Comparison of ENCODE assay signal across 13 cellular contexts in the genomic region with DNA sequence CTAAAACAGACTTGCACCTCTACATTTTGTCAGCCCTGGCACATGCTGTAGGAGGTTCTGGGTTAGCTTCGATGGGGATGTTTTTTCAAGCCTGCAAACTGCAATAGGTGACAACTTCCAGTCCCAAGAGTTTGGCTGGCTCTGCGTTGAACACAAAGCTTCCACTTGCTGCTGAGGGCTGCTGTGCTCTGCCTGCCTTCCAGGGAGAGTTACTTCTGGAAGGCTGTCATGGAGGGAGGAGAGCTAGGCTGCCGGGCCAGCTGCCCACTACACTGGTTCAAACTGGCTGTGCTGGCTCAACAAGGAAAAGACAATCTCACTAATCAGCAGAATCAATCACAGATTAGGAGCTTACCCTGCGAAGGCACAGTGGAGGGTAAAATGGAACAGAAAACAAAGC. TPM values are rescaled to one million over a fixed set of nuclear protein-coding genes. Genes with fewer than 3 reads are reported as not detected.
DNase-seq lines count a peak whose midpoint lies in the region; ATAC-seq and TF ChIP-seq lines count a peak whose summit lies in the region.
"Had no signal": no experiment of that assay in that cellular context is flagged by ENCODE, and none has a peak within 500 bp of the region (broad histone marks: within the 10 kb centered on the region; RNA-seq: fewer than 3 reads in every experiment).

No MANE protein-coding gene starts in this region.

- H3K14ac ChIP-seq in mesenchymal stem cell (ENCODE audit: low read length in 2 of 2) = no peak overlapping the region

- no peaks in the 10 kb centered on the region for H3K9me3 ChIP-seq in left lung
- no peaks in the 10 kb centered on the region for H3K9me3 ChIP-seq in subcutaneous abdominal adipose tissue (ENCODE audit: control insufficient read depth in 5 of 5, low read length in 5 of 5)
- H3K9me3 ChIP-seq in mesenchymal stem cell (ENCODE audit: control insufficient read depth, low read length) = no peaks in the 10 kb centered on the region

- H3K4me3 ChIP-seq in LNCaP clone FGC (ENCODE audit: low read depth, low read length) (no peak overlapping the region), left lung (no peak overlapping the region), subcutaneous abdominal adipose tissue (ENCODE audit: low read depth in 1 of 5, low read length in 5 of 5) (no peak overlapping the region), mesenchymal stem cell (ENCODE audit: insufficient read depth in 1 of 2, low read depth in 1 of 2, low read length in 2 of 2) (no peak overlapping the region)

- H3K9ac ChIP-seq in subcutaneous abdominal adipose tissue (ENCODE audit: low read length in 5 of 5) = peak overlapping the region in 1 of 5 donors; percentile 4
- H3K9ac ChIP-seq in mesenchymal stem cell (ENCODE audit: low read length) = no peak overlapping the region

- H3K4me1 ChIP-seq in left lung = peaks cover 17 to 42% of the 10 kb centered on the region in 2 donors
- peaks cover 3 to 48% (median 33%) of the 10 kb centered on the region in 5 donors for H3K4me1 ChIP-seq in subcutaneous abdominal adipose tissue (ENCODE audit: control insufficient read depth in 5 of 5, insufficient read depth in 5 of 5, low read length in 5 of 5)
- H3K4me1 ChIP-seq in mesenchymal stem cell (ENCODE audit: control insufficient read depth, insufficient read depth, low read depth, low read length) = peaks cover 11% of the 10 kb centered on the region

- intact Hi-C loops in left lung (cut with DNase I) = no loop called here

- no peak overlapping the region for H4K91ac ChIP-seq in mesenchymal stem cell (ENCODE audit: low read length)

- H3K27ac ChIP-seq in epithelial cell of prostate (peak overlapping the region; percentile 49), left lung (no peak overlapping the region), subcutaneous abdominal adipose tissue (ENCODE audit: low read depth, low read length) (peak overlapping the region; percentile 4), mesenchymal stem cell (ENCODE audit: low read length, poor library complexity, severe bottlenecking) (no peak overlapping the region)

- no peaks in the 10 kb centered on the region for H3K27me3 ChIP-seq in left lung
- H3K27me3 ChIP-seq in subcutaneous abdominal adipose tissue (ENCODE audit: control insufficient read depth in 5 of 5, insufficient read depth in 4 of 5, low read length in 5 of 5) = no peaks in the 10 kb centered on the region
- no peaks in the 10 kb centered on the region for H3K27me3 ChIP-seq in mesenchymal stem cell (ENCODE audit: control insufficient read depth in 1 of 2, insufficient read depth in 1 of 2, low read length in 2 of 2)

- no peak overlapping the region for H2AK5ac ChIP-seq in mesenchymal stem cell (ENCODE audit: low read length, severe bottlenecking)

- H3K4me2 ChIP-seq in mesenchymal stem cell (ENCODE audit: low read length, poor library complexity, severe bottlenecking) = no peak overlapping the region

- WGBS in mesenchymal stem cell = 86% methylated on average over 4 of the region's 4 CpGs

- H3K23ac ChIP-seq in mesenchymal stem cell (ENCODE audit: low read length in 2 of 2) = no peak overlapping the region

- no peak overlapping the region for H4K8ac ChIP-seq in mesenchymal stem cell (ENCODE audit: low read length)

- no peak overlapping the region for H2BK120ac ChIP-seq in mesenchymal stem cell (ENCODE audit: low read depth, low read length)

- ATAC-seq in left lung (peak; percentile 60), GM21529 (IDR thresholded peaks at IDR 0.05; ENCODE audit: unreplicated experiment) (no peak)
- ATAC-seq: effector memory CD8-positive, alpha-beta T cell had no signal

- TF ChIP-seq CTCF in LNCaP clone FGC (IDR thresholded peaks at IDR 0.05; ENCODE audit: control insufficient read depth, extremely low read depth, insufficient read depth) (no peak), left lung (IDR thresholded peaks at IDR 0.05) (no peak)

- H2BK5ac ChIP-seq in mesenchymal stem cell (ENCODE audit: low read depth, low read length, poor library complexity, severe bottlenecking) = no peak overlapping the region

- H3K4ac ChIP-seq in mesenchymal stem cell (ENCODE audit: low read depth in 1 of 2, low read length in 2 of 2) = no peak overlapping the region

- no peak overlapping the region for H2AFZ ChIP-seq in mesenchymal stem cell (ENCODE audit: low read depth, low read length)

- H3K79me1 ChIP-seq in mesenchymal stem cell (replicated peaks; ENCODE audit: low read length, poor library complexity, severe bottlenecking) = no peaks in the 10 kb centered on the region

- no peak overlapping the region for H2BK12ac ChIP-seq in mesenchymal stem cell (ENCODE audit: low read length in 2 of 2)

- peak overlapping the region in 1 of 2 experiments; percentile 50 for H3K18ac ChIP-seq in mesenchymal stem cell (ENCODE audit: low read depth in 1 of 2, low read length in 2 of 2)

- DNase-seq in LNCaP clone FGC (ENCODE audit: low read depth) = peak; percentile 58
- DNase-seq in epithelial cell of prostate (ENCODE audit: low read depth, low spot score) = no peak
- no peak for DNase-seq in left lung
- no peak for DNase-seq in mesenchymal stem cell
- DNase-seq in activated gamma-delta T cell (lab: John Stamatoyannopoulos, UW) = no peak
- no peak for DNase-seq in mesenteric fat pad (ENCODE audit: low spot score)
- DNase-seq: CD4-positive, alpha-beta memory T cell; effector memory CD8-positive, alpha-beta T cell; NCI-H526; SHP77; stimulated activated CD4-positive, alpha-beta T cell treated with anti-CD3 and anti-CD28 coated beads, Interleukin-1b, Interleukin-23, amount 100 ng/mL, for 48 hours had no signal

- H3K36me3 ChIP-seq in left lung = no peaks in the 10 kb centered on the region
- H3K36me3 ChIP-seq in subcutaneous abdominal adipose tissue (ENCODE audit: control insufficient read depth in 5 of 5, insufficient read depth in 5 of 5, low read length in 5 of 5) = no peaks in the 10 kb centered on the region
- no peaks in the 10 kb centered on the region for H3K36me3 ChIP-seq in mesenchymal stem cell (ENCODE audit: control insufficient read depth in 1 of 2, insufficient read depth in 2 of 2, low read depth in 1 of 2, low read length in 2 of 2)

- no peak overlapping the region for H2BK15ac ChIP-seq in mesenchymal stem cell (ENCODE audit: low read depth, poor library complexity, severe bottlenecking)

RNA-seq across cellular contexts. Expression of gene PPP2R5A, which starts 46.7 kb away (rescaled TPM):
- 10 to 100 TPM; 61.1 to 71.9 TPM for total RNA-seq in left lung
- polyA plus RNA-seq in mesenchymal stem cell (2013, experiment 1 of 2) = 19.1 TPM
- 19.9 TPM for polyA plus RNA-seq in mesenchymal stem cell (2013, experiment 2 of 2)
- 59.7 TPM for total RNA-seq in mesenteric fat pad

Comparison
In these comparisons a context has a peak if more than half of its experiments do, and no peak if none do; other contexts are left out.
1. H3K27ac ChIP-seq: peak in epithelial cell of prostate (single experiment) and subcutaneous abdominal adipose tissue (single experiment); none in left lung (0 of 2) and mesenchymal stem cell (single experiment).